In genomic region chr3:194986208-194987043, GRCh38 we compare ENCODE assay signal across 11 cellular contexts.
DNase-seq lines count a peak whose midpoint lies in the region; ATAC-seq and TF ChIP-seq lines count a peak whose summit lies in the region.
"Had no signal": no experiment of that assay in that cellular context is flagged by ENCODE, and none has a peak within 500 bp of the region (broad histone marks: within the 10 kb centered on the region; RNA-seq: fewer than 3 reads in every experiment).

No MANE protein-coding gene starts in this region.

- H3K4me3 Mint-ChIP-seq in activated CD4-positive, alpha-beta T cell treated with anti-CD3 and anti-CD28 coated beads for 36 hours, result no peak overlapping the region

- CTCF ChIA-PET in activated CD4-positive, alpha-beta T cell treated with anti-CD3 and anti-CD28 coated beads for 36 hours (lab: Charles Lee), result interaction anchor here (0.8 kb wide), 1 partner anchor 370 kb away, joined by 3 read pairs; no protein-coding TSS in a partner anchor

- no peak for TF ChIP-seq EP300 in stomach (IDR thresholded peaks at IDR 0.05)

- no peaks in the 10 kb centered on the region for H3K4me1 Mint-ChIP-seq in activated CD4-positive, alpha-beta T cell treated with anti-CD3 and anti-CD28 coated beads for 36 hours

- WGBS in stomach, 5 donors, result 79 to 87% (median 82%) methylated on average over 17 of the region's 17 CpGs

- no peaks in the 10 kb centered on the region for H3K9me3 Mint-ChIP-seq in activated CD4-positive, alpha-beta T cell treated with anti-CD3 and anti-CD28 coated beads for 36 hours (ENCODE audit: low read depth)

- DNase-seq in activated CD4-positive, alpha-beta T cell treated with anti-CD3 and anti-CD28 coated beads for 36 hours, result peak; percentile 14
- no peak for DNase-seq in activated CD4-positive, alpha-beta T cell treated with anti-CD3 and anti-CD28 coated beads for 4 hours
- DNase-seq in SKM-1 (lab: John Stamatoyannopoulos, UW; ENCODE audit: unreplicated experiment) (peak; percentile 90), head of caudate nucleus (peak in 35 of 42 donors; percentile 9 to 81 (median 48)), stomach (peak; percentile 31), HAP-1 (ENCODE audit: low spot score in 2 of 2) (no peak)
- DNase-seq: NCI-H2081, substantia nigra, T1000 had no signal

- intact Hi-C loops in activated CD4-positive, alpha-beta T cell treated with anti-CD3 and anti-CD28 coated beads for 36 hours (cut with DNase I, micrococcal nuclease), result no loop called here
- intact Hi-C loops in head of caudate nucleus (cut with DNase I) (no loop called here), stomach (cut with DNase I; ENCODE audit: low total_unique reads) (no loop called here)

- no peaks in the 10 kb centered on the region for H3K36me3 Mint-ChIP-seq in activated CD4-positive, alpha-beta T cell treated with anti-CD3 and anti-CD28 coated beads for 36 hours (ENCODE audit: low read depth)

- no peak for TF ChIP-seq POLR2A in stomach (IDR thresholded peaks at IDR 0.05)

- peaks cover 16% of the 10 kb centered on the region for H3K27me3 Mint-ChIP-seq in activated CD4-positive, alpha-beta T cell treated with anti-CD3 and anti-CD28 coated beads for 36 hours

- H3K4me1 ChIP-seq in stomach, result peaks cover 0 to 18% (median 12%) of the 10 kb centered on the region in 4 donors
- H3K4me1 ChIP-seq in HAP-1, result no peaks in the 10 kb centered on the region

- no peak overlapping the region for H3K27ac Mint-ChIP-seq in activated CD4-positive, alpha-beta T cell treated with anti-CD3 and anti-CD28 coated beads for 36 hours

- H3K36me3 ChIP-seq in stomach, result no peaks in the 10 kb centered on the region
- H3K36me3 ChIP-seq in HAP-1 (replicated peaks), result no peaks in the 10 kb centered on the region

- H3K27me3 ChIP-seq in stomach (no peaks in the 10 kb centered on the region), HAP-1 (ENCODE audit: low read depth) (no peaks in the 10 kb centered on the region)

- in situ Hi-C loops in HAP-1 (cut with MboI; ENCODE audit: low sequenced_read_pairs), result no loop called here

- peaks cover 0 to 10% (median 4%) of the 10 kb centered on the region in 4 donors for H3K9me3 ChIP-seq in stomach
- no peaks in the 10 kb centered on the region for H3K9me3 ChIP-seq in HAP-1

- H3K27ac ChIP-seq in stomach, result no peak overlapping the region

- no peak for TF ChIP-seq CTCF in stomach (IDR thresholded peaks at IDR 0.05)

- no peak overlapping the region for H3K4me3 ChIP-seq in stomach
- H3K4me3 ChIP-seq in HAP-1, result no peak overlapping the region

- POLR2A ChIA-PET in activated CD4-positive, alpha-beta T cell treated with anti-CD3 and anti-CD28 coated beads for 36 hours (lab: Charles Lee), result interaction anchor here (0.7 kb wide), 1 partner anchor 9 kb away, joined by 4 read pairs; no protein-coding TSS in a partner anchor

- no peak for ATAC-seq in activated CD4-positive, alpha-beta T cell treated with anti-CD3 and anti-CD28 coated beads for 36 hours
- ATAC-seq in HG03469 (IDR thresholded peaks at IDR 0.05; ENCODE audit: unreplicated experiment), result no peak
- ATAC-seq in GM19395 (IDR thresholded peaks at IDR 0.05; ENCODE audit: unreplicated experiment), result no peak

Comparison
In these comparisons a context has a peak if more than half of its experiments do, and no peak if none do; other contexts are left out.
1. DNase-seq: peak in activated CD4-positive, alpha-beta T cell treated with anti-CD3 and anti-CD28 coated beads for 36 hours (single experiment), SKM-1 (single experiment), head of caudate nucleus (35 of 42) and stomach (single experiment); none in activated CD4-positive, alpha-beta T cell treated with anti-CD3 and anti-CD28 coated beads for 4 hours (0 of 2) and HAP-1 (0 of 2).